ENCODE assay signal across 21 cellular contexts in genomic region chr15:66655997-66656396, GRCh38. TPM values are rescaled to one million over a fixed set of nuclear protein-coding genes. Genes with fewer than 3 reads are reported as not detected.
DNase-seq lines count a peak whose midpoint lies in the region; ATAC-seq and TF ChIP-seq lines count a peak whose summit lies in the region.
"Had no signal": no experiment of that assay in that cellular context is flagged by ENCODE, and none has a peak within 500 bp of the region (broad histone marks: within the 10 kb centered on the region; RNA-seq: fewer than 3 reads in every experiment).

No MANE protein-coding gene starts in this region.

- H3K23ac ChIP-seq in trophoblast cell (ENCODE audit: low read length), result no peak overlapping the region

- TF ChIP-seq POLR2A in prostate gland (IDR thresholded peaks at IDR 0.05), result no peak

- no peaks in the 10 kb centered on the region for H3K79me2 ChIP-seq in PC-9 (ENCODE audit: low read depth)
- H3K79me2 ChIP-seq in trophoblast cell (ENCODE audit: control insufficient read depth, insufficient read depth, low read length, poor library complexity), result no peaks in the 10 kb centered on the region

- no peak overlapping the region for H3K27ac ChIP-seq in PC-9
- no peak overlapping the region for H3K27ac ChIP-seq in foreskin keratinocyte
- no peak overlapping the region for H3K27ac ChIP-seq in trophoblast cell (ENCODE audit: low read depth, low read length)
- no peak overlapping the region for H3K27ac ChIP-seq in prostate gland
- H3K27ac ChIP-seq in colonic mucosa, result no peak overlapping the region
- H3K27ac ChIP-seq: thoracic aorta had no signal

- H4K91ac ChIP-seq in trophoblast cell (ENCODE audit: low read depth, low read length), result peak overlapping the region; percentile 82

- no peaks in the 10 kb centered on the region for H3K9me3 ChIP-seq in PC-9 (ENCODE audit: insufficient read depth, low read depth)
- no peaks in the 10 kb centered on the region for H3K9me3 ChIP-seq in trophoblast cell (ENCODE audit: insufficient read depth, low read depth, low read length)
- no peaks in the 10 kb centered on the region for H3K9me3 ChIP-seq in prostate gland
- H3K9me3 ChIP-seq in colonic mucosa, result no peaks in the 10 kb centered on the region
- H3K9me3 ChIP-seq: thoracic aorta had no signal

- peak overlapping the region; percentile 45 for H2AK5ac ChIP-seq in trophoblast cell (ENCODE audit: low read length)

- H4K20me1 ChIP-seq in PC-9 (ENCODE audit: insufficient read depth), result no peaks in the 10 kb centered on the region

- intact Hi-C loops in PC-9 (cut with micrococcal nuclease; ENCODE audit: unreplicated experiment), result no loop called here
- intact Hi-C loops in prostate gland (cut with DNase I), result no loop called here
- intact Hi-C loops in colonic mucosa (cut with DNase I), result no loop called here

- POLR2A ChIA-PET in PC-9 (lab: Charles Lee; ENCODE audit: unreplicated experiment), result no interaction called here

- H2AFZ ChIP-seq in PC-9 (no peak overlapping the region), trophoblast cell (ENCODE audit: insufficient read depth, low read length, poor library complexity) (no peak overlapping the region)

- H3K18ac ChIP-seq in trophoblast cell (ENCODE audit: low read length), result no peak overlapping the region

- TF ChIP-seq CTCF in PC-9 (conservative IDR thresholded peaks at IDR 0.05) (no peak), foreskin keratinocyte (conservative IDR thresholded peaks at IDR 0.05) (no peak), prostate gland (IDR thresholded peaks at IDR 0.05) (no peak), colonic mucosa (IDR thresholded peaks at IDR 0.05) (no peak)

- peak overlapping the region; percentile 70 for H2BK120ac ChIP-seq in trophoblast cell (ENCODE audit: insufficient read depth, low read length, poor library complexity)

- H3F3A ChIP-seq in PC-9 (ENCODE audit: insufficient read depth, low read depth), result peaks cover 4% of the 10 kb centered on the region; the same call in 1 of the 2 replicates

- H3K9ac ChIP-seq in trophoblast cell (ENCODE audit: low read length), result no peak overlapping the region
- H3K9ac ChIP-seq in colonic mucosa (ENCODE audit: low read depth in 2 of 2, low read length in 2 of 2), result no peak overlapping the region

- H3K4me3 Mint-ChIP-seq in activated naive CD8-positive, alpha-beta T cell, result peak overlapping the region; percentile 63
- no peak overlapping the region for H3K4me3 Mint-ChIP-seq in activated naive CD8-positive, alpha-beta T cell treated with anti-CD3 and anti-CD28 coated beads for 36 hours
- H3K4me3 Mint-ChIP-seq: HFFc6 had no signal

- peaks cover 36% of the 10 kb centered on the region for H3K79me1 ChIP-seq in trophoblast cell (ENCODE audit: low read length)

- no peak overlapping the region for H3K4me3 ChIP-seq in PC-9
- H3K4me3 ChIP-seq in trophoblast cell (ENCODE audit: low read depth, low read length), result no peak overlapping the region
- H3K4me3 ChIP-seq in prostate gland, result no peak overlapping the region
- H3K4me3 ChIP-seq in colonic mucosa, result no peak overlapping the region
- H3K4me3 ChIP-seq: thoracic aorta had no signal

- H3K4me2 ChIP-seq in PC-9, result no peak overlapping the region
- H3K4me2 ChIP-seq in trophoblast cell (ENCODE audit: low read length), result no peak overlapping the region

- no peaks in the 10 kb centered on the region for H3K36me3 Mint-ChIP-seq in activated naive CD8-positive, alpha-beta T cell
- H3K36me3 Mint-ChIP-seq in activated naive CD8-positive, alpha-beta T cell treated with anti-CD3 and anti-CD28 coated beads for 36 hours, result no peaks in the 10 kb centered on the region

- no TSS peak for BruUV-seq in PC-9 (replicated peaks; lab: Mats Ljungman, UMichigan)

- no peaks in the 10 kb centered on the region for H3K27me3 Mint-ChIP-seq in activated naive CD8-positive, alpha-beta T cell
- peaks cover 9% of the 10 kb centered on the region for H3K27me3 Mint-ChIP-seq in activated naive CD8-positive, alpha-beta T cell treated with anti-CD3 and anti-CD28 coated beads for 36 hours

- H3K14ac ChIP-seq in trophoblast cell (ENCODE audit: low read length), result peak overlapping the region; percentile 74

- H3K4ac ChIP-seq in trophoblast cell (ENCODE audit: low read depth, low read length), result no peak overlapping the region

- H3K27ac Mint-ChIP-seq in activated naive CD8-positive, alpha-beta T cell, result no peak overlapping the region
- no peak overlapping the region for H3K27ac Mint-ChIP-seq in activated naive CD8-positive, alpha-beta T cell treated with anti-CD3 and anti-CD28 coated beads for 36 hours
- H3K27ac Mint-ChIP-seq: HFFc6, T-helper 17 cell had no signal

- no peaks in the 10 kb centered on the region for H3K9me2 ChIP-seq in PC-9 (ENCODE audit: insufficient read depth)

- no peak overlapping the region for H4K8ac ChIP-seq in trophoblast cell (ENCODE audit: low read depth, low read length)

- H3K27me3 ChIP-seq in PC-9 (ENCODE audit: insufficient read depth, low read depth) (no peaks in the 10 kb centered on the region), foreskin keratinocyte (peaks cover 14% of the 10 kb centered on the region), trophoblast cell (ENCODE audit: insufficient read depth, low read length) (no peaks in the 10 kb centered on the region), prostate gland (replicated peaks; ENCODE audit: insufficient read depth) (no peaks in the 10 kb centered on the region), colonic mucosa (no peaks in the 10 kb centered on the region)

- no peaks in the 10 kb centered on the region for H3K9me3 Mint-ChIP-seq in activated naive CD8-positive, alpha-beta T cell (ENCODE audit: low read depth)
- H3K9me3 Mint-ChIP-seq in activated naive CD8-positive, alpha-beta T cell treated with anti-CD3 and anti-CD28 coated beads for 36 hours, result no peaks in the 10 kb centered on the region
- H3K9me3 Mint-ChIP-seq: activated T-cell treated with anti-CD3 and anti-CD28 coated beads, Interleukin-2, amount 50 U/mL, for 72 hours; HFFc6 had no signal

- WGBS in trophoblast cell (ENCODE audit: extremely low coverage, insufficient coverage, insufficient read length), result no CpG with 5 or more reads among the region's 2 CpGs
- 98% methylated on average over 2 of the region's 2 CpGs for WGBS in prostate gland

- DNase-seq in activated naive CD8-positive, alpha-beta T cell treated with anti-CD3 and anti-CD28 coated beads for 36 hours, result no peak
- DNase-seq in PC-9 (peak; percentile 60 to 67), foreskin keratinocyte (peak in 1 of 2 donors; percentile 13), trophoblast cell (no peak), prostate gland (ENCODE audit: low spot score) (no peak), colonic mucosa (no peak)
- DNase-seq: activated CD4-positive, alpha-beta T cell treated with anti-CD3 and anti-CD28 coated beads for 48 hours; activated T-cell treated with anti-CD3 and anti-CD28 coated beads, Interleukin-2, amount 50 U/mL, for 72 hours; amniotic stem cell; Calu3; erythroblast; GDM1; HFFc6; NCI-H2081; NCI-H774; retina; RPMI8226; T-helper 17 cell had no signal

- ATAC-seq in foreskin keratinocyte, result peak; percentile 23
- ATAC-seq in HG02870 (IDR thresholded peaks at IDR 0.05; ENCODE audit: unreplicated experiment), result no peak
- ATAC-seq: activated T-cell treated with anti-CD3 and anti-CD28 coated beads, Interleukin-2, amount 50 U/mL, for 72 hours; T-helper 17 cell had no signal

- H2BK12ac ChIP-seq in trophoblast cell (ENCODE audit: low read length), result peak overlapping the region; percentile 13

- peak overlapping the region; percentile 59 for H2BK5ac ChIP-seq in trophoblast cell (ENCODE audit: low read depth, low read length, poor library complexity)

- H3K36me3 ChIP-seq in PC-9 (ENCODE audit: low read depth), result no peaks in the 10 kb centered on the region
- no peaks in the 10 kb centered on the region for H3K36me3 ChIP-seq in trophoblast cell (ENCODE audit: control insufficient read depth in 1 of 2, insufficient read depth in 2 of 2, low read length in 2 of 2)
- H3K36me3 ChIP-seq in prostate gland, result no peaks in the 10 kb centered on the region
- H3K36me3 ChIP-seq in colonic mucosa, result no peaks in the 10 kb centered on the region
- H3K36me3 ChIP-seq: thoracic aorta had no signal

- CTCF ChIA-PET in PC-9 (lab: Charles Lee), result no interaction called here

- H3K4me1 ChIP-seq in PC-9 (replicated peaks; ENCODE audit: insufficient read depth) (peaks cover 9% of the 10 kb centered on the region; the same call in 1 of the 2 replicates), foreskin keratinocyte (no peaks in the 10 kb centered on the region), trophoblast cell (ENCODE audit: control insufficient read depth in 1 of 2, insufficient read depth in 2 of 2, low read length in 2 of 2) (peaks cover 31 to 42% of the 10 kb centered on the region in 2 experiments), prostate gland (replicated peaks) (peaks cover 5% of the 10 kb centered on the region), colonic mucosa (no peaks in the 10 kb centered on the region)

- no peak overlapping the region for H4K12ac ChIP-seq in trophoblast cell (ENCODE audit: low read depth, low read length)

- peaks cover 8% of the 10 kb centered on the region for H3K4me1 Mint-ChIP-seq in activated naive CD8-positive, alpha-beta T cell (ENCODE audit: low read depth)
- peaks cover 8% of the 10 kb centered on the region for H3K4me1 Mint-ChIP-seq in activated naive CD8-positive, alpha-beta T cell treated with anti-CD3 and anti-CD28 coated beads for 36 hours

RNA-seq across cellular contexts. Expression of gene SMAD6, which starts 46.0 kb away (rescaled TPM):
- total RNA-seq in activated naive CD8-positive, alpha-beta T cell treated with anti-CD3 and anti-CD28 coated beads for 36 hours, result under 1 TPM; 0.04 to 0.10 TPM
- total RNA-seq in PC-9 (2021) (7.1 and 10.6 TPM in 2 replicates), foreskin keratinocyte (0.10 TPM in 1 of 2 replicates, not detected in the other), prostate gland (10 to 100 TPM; 14.8 to 51.2 TPM), colonic mucosa (10 to 100 TPM in 1 of 2 donors, 1 to 10 TPM in 1; 9.4 to 22.0 TPM)
- 0.02 and 0.03 TPM in 2 replicates for polyA plus RNA-seq in foreskin keratinocyte
- polyA plus RNA-seq in trophoblast cell (2013), result 29.5 and 30.6 TPM in 2 replicates

Comparison
In these comparisons a context has a peak if more than half of its experiments do, and no peak if none do; other contexts are left out.
1. DNase-seq: peak in PC-9 (2 of 2); none in activated naive CD8-positive, alpha-beta T cell treated with anti-CD3 and anti-CD28 coated beads for 36 hours (single experiment), trophoblast cell (0 of 2), prostate gland (single experiment) and colonic mucosa (single experiment).